21 cellular contexts compared by ENCODE assay signal in the genomic region with DNA sequence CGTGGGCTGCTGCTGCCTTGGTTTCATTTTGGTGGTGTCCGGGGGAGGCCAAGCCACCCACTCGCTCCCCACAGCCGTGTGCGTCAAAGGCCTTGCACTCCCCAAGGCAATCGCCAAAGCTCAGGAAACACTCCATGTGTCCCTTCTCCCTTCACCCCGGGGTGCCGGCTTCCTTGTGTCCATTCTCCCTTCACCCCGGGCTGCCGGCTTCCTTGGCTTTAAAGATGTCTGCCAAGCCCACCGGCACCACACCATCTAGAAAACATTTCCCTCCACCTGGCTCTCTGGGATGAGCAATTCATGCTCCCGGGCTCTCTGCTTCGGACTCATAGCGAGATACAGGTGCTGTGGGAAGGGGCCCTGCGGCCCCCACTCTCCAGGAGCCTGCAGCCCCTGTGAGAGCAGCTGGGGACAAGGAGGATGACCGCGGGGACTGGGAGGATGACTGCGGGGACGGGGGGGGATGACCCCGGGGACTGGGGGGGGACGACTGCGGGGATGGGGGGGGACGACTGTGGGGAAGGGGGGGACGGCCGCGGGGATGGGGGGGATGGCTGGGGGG.
"Had no signal": no experiment of that assay in that cellular context is flagged by ENCODE, and none has a peak within 500 bp of the region (broad histone marks: within the 10 kb centered on the region; RNA-seq: fewer than 3 reads in every experiment).

No MANE protein-coding gene starts in this region.

- H3K9me3 ChIP-seq: ascending aorta, gastroesophageal sphincter, heart left ventricle, psoas muscle, tibial artery had no signal

- H3K36me3 ChIP-seq: ascending aorta, gastroesophageal sphincter, heart left ventricle, tibial artery had no signal

- H3K27me3 ChIP-seq: ascending aorta had no signal

- H3K27ac Mint-ChIP-seq: activated CD4-positive, alpha-beta memory T cell treated with anti-CD3 and anti-CD28 coated beads, Interleukin-2, amount 10 ng/mL, durations not matched to agents 7 days and 5 days had no signal

- H3K9me3 Mint-ChIP-seq: activated CD4-positive, alpha-beta memory T cell treated with anti-CD3 and anti-CD28 coated beads, Interleukin-2, amount 10 ng/mL, durations not matched to agents 7 days and 5 days; activated T-cell treated with anti-CD3 and anti-CD28 coated beads, Interleukin-2, amount 50 U/mL, for 4 hours; neural crest cell had no signal

- ATAC-seq: activated T-cell treated with anti-CD3 and anti-CD28 coated beads, Interleukin-2, amount 50 U/mL, for 4 hours; esophagus mucosa; gastroesophageal sphincter; heart left ventricle; left lobe of liver; psoas muscle; right cardiac atrium had no signal

- H3K27ac ChIP-seq: ascending aorta, gastroesophageal sphincter, heart left ventricle, psoas muscle, tibial artery had no signal

- H3K4me3 ChIP-seq: ascending aorta, gastroesophageal sphincter, heart left ventricle, lung, psoas muscle, tibial artery had no signal

- DNase-seq: activated CD4-positive, alpha-beta memory T cell treated with anti-CD3 and anti-CD28 coated beads, Interleukin-2, amount 10 ng/mL, durations not matched to agents 7 days and 5 days; activated CD4-positive, alpha-beta T cell treated with anti-CD3 and anti-CD28 coated beads for 48 hours; activated CD4-positive, CD25-positive, alpha-beta regulatory T cell; activated naive CD4-positive, alpha-beta T cell treated with anti-CD3 and anti-CD28 coated beads, Interleukin-2, amount 50 U/mL, for 16 hours; activated T-cell treated with anti-CD3 and anti-CD28 coated beads, Interleukin-2, amount 50 U/mL, for 4 hours; cerebellar nuclear complex; cortex of kidney; kidney; midbrain; psoas muscle; small intestine; stimulated activated CD4-positive, alpha-beta T cell treated with anti-CD3 and anti-CD28 coated beads, Interleukin-4, amount 100 ng/mL, for 1 hour had no signal

- H3K4me3 Mint-ChIP-seq: activated CD4-positive, alpha-beta memory T cell treated with anti-CD3 and anti-CD28 coated beads, Interleukin-2, amount 10 ng/mL, durations not matched to agents 7 days and 5 days; activated T-cell treated with anti-CD3 and anti-CD28 coated beads, Interleukin-2, amount 50 U/mL, for 4 hours; neural crest cell had no signal

- H3K27me3 Mint-ChIP-seq: activated CD4-positive, alpha-beta memory T cell treated with anti-CD3 and anti-CD28 coated beads, Interleukin-2, amount 10 ng/mL, durations not matched to agents 7 days and 5 days had no signal

- H3K4me1 ChIP-seq: ascending aorta, psoas muscle, tibial artery had no signal
